In genomic region chr1:10193340-10193739, GRCh38 we compare ENCODE assay signal across 27 cellular contexts.
"Had no signal": no experiment of that assay in that cellular context is flagged by ENCODE, and none has a peak within 500 bp of the region (broad histone marks: within the 10 kb centered on the region; RNA-seq: fewer than 3 reads in every experiment).

No MANE protein-coding gene starts in this region.

- H3K27ac ChIP-seq: body of pancreas, cardiac muscle cell, epithelial cell of prostate, esophagus squamous epithelium, left lung, lower lobe of right lung, skin epidermis, thoracic aorta, uterus had no signal

- H3K9me3 ChIP-seq: body of pancreas, esophagus squamous epithelium, left lung, lower lobe of right lung, thoracic aorta, uterus had no signal

- ATAC-seq: activated CD8-positive, alpha-beta T cell treated with anti-CD3 and anti-CD28 coated beads for 36 hours; activated T-cell treated with anti-CD3 and anti-CD28 coated beads, Interleukin-2, amount 50 U/mL, for 4 hours; activated T-helper 17 cell treated with anti-CD3 and anti-CD28 coated beads, Interleukin-2, amount 50 U/mL, for 72 hours; body of pancreas; left lung; lower lobe of right lung; natural killer cell treated with Interleukin-12 subunit alpha and Interleukin-12 subunit beta and Interleukin-15 and Interleukin-18, amount 100 ng/mL, for 72 hours; sciatic nerve; stimulated activated naive CD8-positive, alpha-beta T cell treated with anti-CD3 and anti-CD28 coated beads, Interleukin-15, Interleukin-2, amounts not matched to agents 100 U/mL and 50 U/mL, for 24 hours had no signal

- H3K27me3 ChIP-seq: body of pancreas, cardiac muscle cell, esophagus squamous epithelium, left lung, uterus had no signal

- H3K4me3 ChIP-seq: body of pancreas, cardiac muscle cell, esophagus squamous epithelium, left lung, lower lobe of right lung, skin epidermis, uterus had no signal

- DNase-seq: activated B cell treated with CpG ODN at 0.5 μM for 24 hours; activated CD4-positive, alpha-beta T cell treated with anti-CD3 and anti-CD28 coated beads, Interleukin-2, amount 50 U/mL, for 1 hour; activated CD8-positive, alpha-beta T cell treated with anti-CD3 and anti-CD28 coated beads for 36 hours; activated T-cell treated with anti-CD3 and anti-CD28 coated beads, Interleukin-2, amount 50 U/mL, for 4 hours; anterior cingulate cortex; body of pancreas; cerebellar nuclear complex; cortex of kidney; effector CD4-positive, alpha-beta T cell; esophagus squamous epithelium; left lung; lower lobe of right lung; mesenchymal stem cell; posterior cingulate gyrus; stimulated activated CD4-positive, alpha-beta T cell treated with anti-CD3 and anti-CD28 coated beads, Interleukin-12 subunit alpha, Interleukin-12 subunit beta, amount 100 ng/mL, for 4 hours; stimulated activated CD4-positive, alpha-beta T cell treated with anti-CD3 and anti-CD28 coated beads, Interleukin-4, amount 100 ng/mL, for 1 hour; stimulated activated naive CD8-positive, alpha-beta T cell treated with anti-CD3 and anti-CD28 coated beads, Interleukin-15, Interleukin-2, amounts not matched to agents 100 U/mL and 50 U/mL, for 24 hours; T-helper 2 cell; trophoblast cell; uterus had no signal

- H3K36me3 ChIP-seq: cardiac muscle cell, esophagus squamous epithelium, left lung, lower lobe of right lung, thoracic aorta, uterus had no signal

- H3K4me1 ChIP-seq: body of pancreas, esophagus squamous epithelium, left lung, lower lobe of right lung, uterus had no signal
